In genomic region chrX:24200133-24200532, GRCh38 we compare ENCODE assay signal across 15 cellular contexts. TPM values are rescaled to one million over a fixed set of nuclear protein-coding genes. Genes with fewer than 3 reads are reported as not detected.
DNase-seq lines count a peak whose midpoint lies in the region; ATAC-seq and TF ChIP-seq lines count a peak whose summit lies in the region.
"Had no signal": no experiment of that assay in that cellular context is flagged by ENCODE, and none has a peak within 500 bp of the region (broad histone marks: within the 10 kb centered on the region; RNA-seq: fewer than 3 reads in every experiment).

No MANE protein-coding gene starts in this region.

- CTCF ChIA-PET in MCF 10A (lab: Yijun Ruan, JAX) = interaction anchor here (0.6 kb wide), 1 partner anchor 28 kb away, joined by 3 read pairs; no protein-coding TSS in a partner anchor
- CTCF ChIA-PET in T-cell (lab: Charles Lee) = no interaction called here

- no peaks in the 10 kb centered on the region for H3K4me1 ChIP-seq in breast epithelium

- no peak for TF ChIP-seq POLR2A in breast epithelium (IDR thresholded peaks at IDR 0.05)

- no peaks in the 10 kb centered on the region for H3K27me3 ChIP-seq in breast epithelium
- H3K27me3 ChIP-seq: sigmoid colon had no signal

- no peak for TF ChIP-seq CTCF in MCF 10A (IDR thresholded peaks at IDR 0.05; ENCODE audit: unreplicated experiment)
- no peak for TF ChIP-seq CTCF in breast epithelium (IDR thresholded peaks at IDR 0.05)

- H3K4me3 ChIP-seq in breast epithelium = no peak overlapping the region
- H3K4me3 ChIP-seq: sigmoid colon had no signal

- intact Hi-C loops in MCF 10A (cut with micrococcal nuclease) = loop anchor here (10.0 kb wide), 1 partner anchor 45 kb away; no protein-coding TSS in a partner anchor
- intact Hi-C loops in breast epithelium (cut with DNase I; ENCODE audit: low total_unique reads) = no loop called here

- DNase-seq in MCF 10A (ENCODE audit: unreplicated experiment) (no peak), breast epithelium (ENCODE audit: low spot score in 2 of 2) (no peak), T-cell (no peak), fibroblast of peridontal ligament (ENCODE audit: extremely low read depth) (peak; percentile 12), kidney glomerular epithelial cell (lab: John Stamatoyannopoulos, UW) (no peak), DMS53 (lab: John Stamatoyannopoulos, UW) (no peak)
- DNase-seq: activated gamma-delta T cell treated with Interleukin-2 at 50 U/mL for 16 hours; central memory CD4-positive, alpha-beta T cell; GOT3; NCI-H1048; nucleus accumbens; sigmoid colon; stimulated activated naive CD4-positive, alpha-beta T cell had no signal

- no peaks in the 10 kb centered on the region for H3K27me3 Mint-ChIP-seq in MCF 10A (ENCODE audit: insufficient read depth, unreplicated experiment)
- H3K27me3 Mint-ChIP-seq in T-cell = no peaks in the 10 kb centered on the region
- no peaks in the 10 kb centered on the region for H3K27me3 Mint-ChIP-seq in stimulated activated memory B cell treated with anti-CD40 and anti-IgM and Interleukin-4, amounts not matched to agents 10 μg/mL and 1 μg/mL and 100 μg/mL, for 72 hours

- POLR2A ChIA-PET in MCF 10A (lab: Yijun Ruan, JAX) = interaction anchor here (1.0 to 1.3 kb wide), 3 partner anchors 10 to 82 kb away, joined by 3 to 5 read pairs (median 3); no protein-coding TSS in a partner anchor
- POLR2A ChIA-PET in T-cell (lab: Charles Lee) = no interaction called here

- no peaks in the 10 kb centered on the region for H3K36me3 ChIP-seq in breast epithelium
- H3K36me3 ChIP-seq: sigmoid colon had no signal

- H3K9me3 ChIP-seq in breast epithelium = no peaks in the 10 kb centered on the region
- H3K9me3 ChIP-seq: sigmoid colon had no signal

- peak overlapping the region; percentile 16 for H3K27ac Mint-ChIP-seq in MCF 10A (ENCODE audit: low read depth, unreplicated experiment)
- peak overlapping the region; percentile 53 to 59 for H3K27ac Mint-ChIP-seq in T-cell
- peak overlapping the region; percentile 45 for H3K27ac Mint-ChIP-seq in stimulated activated memory B cell treated with anti-CD40 and anti-IgM and Interleukin-4, amounts not matched to agents 10 μg/mL and 1 μg/mL and 100 μg/mL, for 72 hours

- H3K4me3 Mint-ChIP-seq in MCF 10A (ENCODE audit: unreplicated experiment) (no peak overlapping the region), T-cell (peak overlapping the region in 1 of 3 donors; percentile 8)
- no peak overlapping the region for H3K4me3 Mint-ChIP-seq in stimulated activated memory B cell treated with anti-CD40 and anti-IgM and Interleukin-4, amounts not matched to agents 10 μg/mL and 1 μg/mL and 100 μg/mL, for 72 hours

- H3K27ac ChIP-seq in breast epithelium = peak overlapping the region in 1 of 2 donors; percentile 17
- H3K27ac ChIP-seq: sigmoid colon had no signal

- H3K9me3 Mint-ChIP-seq in MCF 10A (ENCODE audit: unreplicated experiment) (no peaks in the 10 kb centered on the region), T-cell (no peaks in the 10 kb centered on the region)
- H3K9me3 Mint-ChIP-seq in stimulated activated memory B cell treated with anti-CD40 and anti-IgM and Interleukin-4, amounts not matched to agents 10 μg/mL and 1 μg/mL and 100 μg/mL, for 72 hours = no peaks in the 10 kb centered on the region

- H3K36me3 Mint-ChIP-seq in MCF 10A (ENCODE audit: insufficient read depth, unreplicated experiment) = peaks cover 42% of the 10 kb centered on the region
- peaks cover 29% of the 10 kb centered on the region for H3K36me3 Mint-ChIP-seq in T-cell
- H3K36me3 Mint-ChIP-seq in stimulated activated memory B cell treated with anti-CD40 and anti-IgM and Interleukin-4, amounts not matched to agents 10 μg/mL and 1 μg/mL and 100 μg/mL, for 72 hours = peaks cover 36% of the 10 kb centered on the region

- H3K4me1 Mint-ChIP-seq in MCF 10A (ENCODE audit: insufficient read depth, unreplicated experiment) (peaks cover 48% of the 10 kb centered on the region), T-cell (peaks cover 72 to 80% (median 80%) of the 10 kb centered on the region in 3 donors)
- H3K4me1 Mint-ChIP-seq in stimulated activated memory B cell treated with anti-CD40 and anti-IgM and Interleukin-4, amounts not matched to agents 10 μg/mL and 1 μg/mL and 100 μg/mL, for 72 hours = peaks cover 53% of the 10 kb centered on the region

- BruUV-seq in MCF 10A (replicated peaks; lab: Mats Ljungman, UMichigan) = no TSS peak

- ATAC-seq in T-cell (replicated peaks in 1 of 4) = no peak
- ATAC-seq in stimulated activated memory B cell treated with anti-CD40 and anti-IgM and Interleukin-4, amounts not matched to agents 10 μg/mL and 1 μg/mL and 100 μg/mL, for 72 hours = no peak
- ATAC-seq in esophagus mucosa = no peak

RNA-seq across cellular contexts. Expression of gene ZFX, which starts 50.6 kb away (rescaled TPM):
- total RNA-seq in MCF 10A (2022) (69.6 and 72.3 TPM in 2 replicates), breast epithelium (10 to 100 TPM; 46.9 to 88.4 (median 67.5) TPM), T-cell (10 to 100 TPM; 52.5 to 95.3 (median 66.5) TPM), esophagus mucosa (28.4 TPM)
